In genomic region chr17:68868708-68869107, GRCh38 we compare ENCODE assay signal across 2 cellular contexts.
TF ChIP-seq lines count a peak whose summit lies in the region.

No MANE protein-coding gene starts in this region.

TF ChIP-seq in SK-N-SH treated with all-trans-retinoic acid at 6 μM for 48 hours, 23 proteins besides CTCF, POLR2A, EP300 and RAD21 (continued from another document):
- no peak for TF ChIP-seq CSRNP3 (CRISPR knock-in tag; IDR thresholded peaks at IDR 0.05)
- TF ChIP-seq TSHZ2 (CRISPR knock-in tag; IDR thresholded peaks at IDR 0.05): no peak
- no peak for TF ChIP-seq PPARA (CRISPR knock-in tag; IDR thresholded peaks at IDR 0.05; ENCODE audit: borderline replicate concordance)
- no peak for TF ChIP-seq TCF4 (CRISPR knock-in tag; IDR thresholded peaks at IDR 0.05; ENCODE audit: borderline replicate concordance)
- TF ChIP-seq ZNF70 (CRISPR knock-in tag; IDR thresholded peaks at IDR 0.05): no peak
- no peak for TF ChIP-seq ZFP30 (CRISPR knock-in tag; IDR thresholded peaks at IDR 0.05)
- no peak for TF ChIP-seq ARNTL (CRISPR knock-in tag; IDR thresholded peaks at IDR 0.05; ENCODE audit: borderline replicate concordance, low read depth)
- TF ChIP-seq CSDC2 (CRISPR knock-in tag; IDR thresholded peaks at IDR 0.05): no peak
- TF ChIP-seq OSR1 (CRISPR knock-in tag; IDR thresholded peaks at IDR 0.05): no peak
- no peak for TF ChIP-seq ZNF8 (CRISPR knock-in tag; IDR thresholded peaks at IDR 0.05)
- TF ChIP-seq ZFP3 (CRISPR knock-in tag; IDR thresholded peaks at IDR 0.05): no peak
- no peak for TF ChIP-seq ZC3H10 (CRISPR knock-in tag; IDR thresholded peaks at IDR 0.05)

TF ChIP-seq in SK-N-SH, 30 proteins besides CTCF, POLR2A, EP300 and RAD21 (continued from another document):
- TF ChIP-seq MAX (IDR thresholded peaks at IDR 0.05; ENCODE audit: low read depth): no peak
- TF ChIP-seq RXRA (IDR thresholded peaks at IDR 0.05; ENCODE audit: borderline replicate concordance, low read depth): no peak
- no peak for TF ChIP-seq GATA2 (CRISPR knock-in tag; IDR thresholded peaks at IDR 0.05)
- no peak for TF ChIP-seq TAF1 (IDR thresholded peaks at IDR 0.05; ENCODE audit: borderline replicate concordance, low read depth, low read length)
- no peak for TF ChIP-seq FOXJ3 (CRISPR knock-in tag; IDR thresholded peaks at IDR 0.05)
- no peak for TF ChIP-seq USF1 (IDR thresholded peaks at IDR 0.05; ENCODE audit: borderline replicate concordance, low read depth)
- TF ChIP-seq JUND (IDR thresholded peaks at IDR 0.05): no peak
- no peak for TF ChIP-seq ZBTB33 (IDR thresholded peaks at IDR 0.05; ENCODE audit: borderline replicate concordance, low read depth)
- TF ChIP-seq SMC3 (IDR thresholded peaks at IDR 0.05; ENCODE audit: low read depth, low read length): no peak
TF ChIP-seq in SK-N-SH: peak in this region for 0.
